In genomic region chr1:111769517-111770146, GRCh38 we compare ENCODE assay signal across 9 cellular contexts. TPM values are rescaled to one million over a fixed set of nuclear protein-coding genes. Genes with fewer than 3 reads are reported as not detected.
DNase-seq lines count a peak whose midpoint lies in the region; ATAC-seq and TF ChIP-seq lines count a peak whose summit lies in the region.
"Had no signal": no experiment of that assay in that cellular context is flagged by ENCODE, and none has a peak within 500 bp of the region (broad histone marks: within the 10 kb centered on the region; RNA-seq: fewer than 3 reads in every experiment).

No MANE protein-coding gene starts in this region.

- intact Hi-C loops in MCF 10A (cut with micrococcal nuclease): loop anchor here (1.0 to 10.0 kb wide), 5 partner anchors 54 to 288 kb away; no protein-coding TSS in a partner anchor

- H3K27ac Mint-ChIP-seq in MCF 10A (ENCODE audit: low read depth, unreplicated experiment): no peak overlapping the region

- DNase-seq in DMS79 treated with DMSO at 0.1 percent for 48 hours (lab: John Stamatoyannopoulos, UW) (peak; percentile 34), DMS79 (lab: John Stamatoyannopoulos, UW) (no peak), MG63 (peak; percentile 13), MCF 10A (ENCODE audit: unreplicated experiment) (peak; percentile 84), kidney epithelial cell (ENCODE audit: low read depth) (peak; percentile 9)
- peak; percentile 30 for DNase-seq in stimulated activated CD8-positive, alpha-beta memory T cell treated with anti-CD3 and anti-CD28 coated beads, Interleukin-12 subunit alpha, Interleukin-12 subunit beta, amount 100 ng/mL, for 1 hour (ENCODE audit: low read depth)

- CTCF ChIA-PET in MCF 10A (lab: Yijun Ruan, JAX): interaction anchor here (0.5 to 8.4 kb wide), 33 partner anchors 9 to 629 kb away, joined by 3 to 73 read pairs (median 3); no protein-coding TSS in a partner anchor

- H3K27me3 ChIP-seq in MG63 (no peaks in the 10 kb centered on the region), kidney epithelial cell (ENCODE audit: control insufficient read depth, insufficient read depth, low read length) (no peaks in the 10 kb centered on the region)
- H3K27me3 ChIP-seq: BLaER1 had no signal

- peaks cover 49% of the 10 kb centered on the region for H3K36me3 ChIP-seq in MG63
- H3K36me3 ChIP-seq in kidney epithelial cell (ENCODE audit: control insufficient read depth, insufficient read depth, low read length): no peaks in the 10 kb centered on the region

- no peaks in the 10 kb centered on the region for H3K9me3 Mint-ChIP-seq in MCF 10A (ENCODE audit: unreplicated experiment)

- TF ChIP-seq CTCF in MCF 10A (IDR thresholded peaks at IDR 0.05; ENCODE audit: unreplicated experiment) (peak; percentile 81), kidney epithelial cell (IDR thresholded peaks at IDR 0.05; ENCODE audit: insufficient read depth, low read length, poor library complexity, severe bottlenecking) (peak; percentile 73)

- ATAC-seq in SK-N-SH treated with all-trans-retinoic acid at 6 μM for 48 hours (peak; percentile 79), GM19351 (IDR thresholded peaks at IDR 0.05; ENCODE audit: unreplicated experiment) (no peak)

- no peak overlapping the region for H3K4me3 ChIP-seq in MG63
- H3K4me3 ChIP-seq in kidney epithelial cell (ENCODE audit: low read depth, low read length): no peak overlapping the region
- H3K4me3 ChIP-seq: BLaER1 had no signal

- H3K36me3 Mint-ChIP-seq in MCF 10A (ENCODE audit: insufficient read depth, unreplicated experiment): peaks cover 35% of the 10 kb centered on the region

- H3K4me3 Mint-ChIP-seq in MCF 10A (ENCODE audit: unreplicated experiment): no peak overlapping the region

- no TSS peak for BruUV-seq in MCF 10A (replicated peaks; lab: Mats Ljungman, UMichigan)

- no peaks in the 10 kb centered on the region for H3K27me3 Mint-ChIP-seq in MCF 10A (ENCODE audit: insufficient read depth, unreplicated experiment)

- POLR2A ChIA-PET in MCF 10A (lab: Yijun Ruan, JAX): interaction anchor here (0.8 to 4.0 kb wide), 6 partner anchors 9 to 261 kb away, joined by 3 to 23 read pairs (median 4); partner anchors contain the start of genes DDX20 and INKA2

- no peaks in the 10 kb centered on the region for H3K4me1 Mint-ChIP-seq in MCF 10A (ENCODE audit: insufficient read depth, unreplicated experiment)

- no peaks in the 10 kb centered on the region for H3K9me3 ChIP-seq in MG63
- H3K9me3 ChIP-seq: BLaER1 had no signal

TF ChIP-seq in SK-N-SH treated with all-trans-retinoic acid at 6 μM for 48 hours, 23 proteins besides CTCF, POLR2A, EP300 and RAD21:
- TF ChIP-seq ZFP3 (CRISPR knock-in tag; IDR thresholded peaks at IDR 0.05) (no peak), ARNTL (CRISPR knock-in tag; IDR thresholded peaks at IDR 0.05; ENCODE audit: borderline replicate concordance, low read depth) (no peak), ZNF70 (CRISPR knock-in tag; IDR thresholded peaks at IDR 0.05) (no peak), BACH2 (CRISPR knock-in tag; IDR thresholded peaks at IDR 0.05; ENCODE audit: borderline replicate concordance) (no peak), TOX (CRISPR knock-in tag; IDR thresholded peaks at IDR 0.05; ENCODE audit: borderline replicate concordance) (no peak), ZC3H10 (CRISPR knock-in tag; IDR thresholded peaks at IDR 0.05) (no peak), CSDC2 (CRISPR knock-in tag; IDR thresholded peaks at IDR 0.05) (no peak), ZNF8 (CRISPR knock-in tag; IDR thresholded peaks at IDR 0.05) (no peak), GLIS3 (CRISPR knock-in tag; IDR thresholded peaks at IDR 0.05) (no peak), OSR1 (CRISPR knock-in tag; IDR thresholded peaks at IDR 0.05) (no peak)

RNA-seq across cellular contexts. Expression of gene DDX20, which starts 13.9 kb away (rescaled TPM):
- 22.4 and 31.0 TPM in 2 replicates for total RNA-seq in MG63 (2014; rRNA removed; shearing (Covaris generic); ENCODE audit: low replicate concordance)
- total RNA-seq in MCF 10A (2022): 14.8 and 16.8 TPM in 2 replicates
- total RNA-seq in kidney epithelial cell: 24.7 and 29.2 TPM in 2 replicates

RNA-seq across cellular contexts. Expression of gene INKA2, which starts 30.4 kb away (rescaled TPM):
- 1.1 TPM in 2 replicates for total RNA-seq in MG63 (2014; rRNA removed; shearing (Covaris generic); ENCODE audit: low replicate concordance)
- total RNA-seq in MCF 10A (2022): 3.5 and 6.6 TPM in 2 replicates
- total RNA-seq in kidney epithelial cell: 1.2 and 3.0 TPM in 2 replicates
